Comparison of ENCODE assay signal across 26 cellular contexts in the genomic region with DNA sequence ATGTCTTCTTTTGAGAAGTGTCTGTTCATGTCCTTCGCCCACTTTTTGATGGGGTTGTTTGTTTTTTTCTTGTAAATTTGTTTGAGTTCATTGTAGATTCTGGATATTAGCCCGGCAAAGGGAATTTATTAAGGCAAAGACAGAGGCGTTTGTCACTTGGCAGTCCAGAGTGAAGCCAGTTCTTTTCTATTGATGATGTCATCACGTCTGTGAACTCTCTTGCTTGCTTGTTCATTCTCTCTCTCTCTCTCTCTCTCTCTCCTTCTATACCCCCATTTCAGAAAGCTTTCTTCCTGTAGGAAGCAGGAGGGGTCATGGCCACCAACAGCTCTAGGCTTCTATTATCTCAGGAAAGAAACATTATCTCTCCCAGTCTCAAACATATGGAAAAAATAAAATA.
"Had no signal": no experiment of that assay in that cellular context is flagged by ENCODE, and none has a peak within 500 bp of the region (broad histone marks: within the 10 kb centered on the region; RNA-seq: fewer than 3 reads in every experiment).

No MANE protein-coding gene starts in this region.

- ATAC-seq: effector memory CD8-positive, alpha-beta T cell; esophagus mucosa; gastrocnemius medialis; heart right ventricle; left cardiac atrium; left lung; left ventricle myocardium superior; lower lobe of right lung; mucosa of descending colon had no signal

- DNase-seq: colonic mucosa; cortex of kidney; effector CD8-positive, alpha-beta T cell; effector memory CD8-positive, alpha-beta T cell; endodermal cell; erythroblast; esophagus squamous epithelium; foreskin fibroblast; foreskin melanocyte; gastrocnemius medialis; glutamatergic neuron; head of caudate nucleus; heart right ventricle; hippocampal formation; left cardiac atrium; left lung; left ventricle myocardium superior; lower lobe of right lung; mesenchymal stem cell; mucosa of descending colon; naive B cell had no signal

- H3K4me3 ChIP-seq: colonic mucosa, esophagus squamous epithelium, gastrocnemius medialis, heart right ventricle, left lung, lower lobe of right lung, mucosa of descending colon had no signal

- H3K9me3 ChIP-seq: colonic mucosa, esophagus squamous epithelium, gastrocnemius medialis, left lung, lower lobe of right lung, mucosa of descending colon had no signal

- H3K36me3 ChIP-seq: colonic mucosa, esophagus squamous epithelium, gastrocnemius medialis, heart right ventricle, left lung, lower lobe of right lung had no signal

- H3K4me1 ChIP-seq: colonic mucosa, lower lobe of right lung had no signal

- H3K27ac ChIP-seq: colonic mucosa, epithelial cell of prostate, esophagus squamous epithelium, gastrocnemius medialis, heart right ventricle, left lung, lower lobe of right lung had no signal

- FAIRE-seq: endometrium, islet of Langerhans, keratinocyte had no signal
